2 cellular contexts compared by ENCODE assay signal in genomic region chr9:93599571-93600403, GRCh38.
TF ChIP-seq lines count a peak whose summit lies in the region.

No MANE protein-coding gene starts in this region.

TF ChIP-seq in IMR-90, 13 proteins besides CTCF, POLR2A, EP300 and RAD21:
- no peak for TF ChIP-seq MAFK (IDR thresholded peaks at IDR 0.05; ENCODE audit: low read depth, low read length)
- TF ChIP-seq, protein P1, sequence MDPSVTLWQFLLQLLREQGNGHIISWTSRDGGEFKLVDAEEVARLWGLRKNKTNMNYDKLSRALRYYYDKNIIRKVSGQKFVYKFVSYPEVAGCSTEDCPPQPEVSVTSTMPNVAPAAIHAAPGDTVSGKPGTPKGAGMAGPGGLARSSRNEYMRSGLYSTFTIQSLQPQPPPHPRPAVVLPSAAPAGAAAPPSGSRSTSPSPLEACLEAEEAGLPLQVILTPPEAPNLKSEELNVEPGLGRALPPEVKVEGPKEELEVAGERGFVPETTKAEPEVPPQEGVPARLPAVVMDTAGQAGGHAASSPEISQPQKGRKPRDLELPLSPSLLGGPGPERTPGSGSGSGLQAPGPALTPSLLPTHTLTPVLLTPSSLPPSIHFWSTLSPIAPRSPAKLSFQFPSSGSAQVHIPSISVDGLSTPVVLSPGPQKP (IDR thresholded peaks at IDR 0.05; ENCODE audit: borderline replicate concordance, low read depth, low read length), result no peak
TF ChIP-seq in IMR-90: peak in this region for 0.

TF ChIP-seq in H1, 55 proteins besides CTCF, POLR2A, EP300 and RAD21:
- TF ChIP-seq KDM4A (IDR thresholded peaks at IDR 0.05; ENCODE audit: low read depth, low read length, severe bottlenecking) (no peak), BACH1 (IDR thresholded peaks at IDR 0.05; ENCODE audit: low read length) (no peak), EGR1 (IDR thresholded peaks at IDR 0.05; ENCODE audit: borderline replicate concordance, low read depth, low read length) (no peak)
